In the genomic region with DNA sequence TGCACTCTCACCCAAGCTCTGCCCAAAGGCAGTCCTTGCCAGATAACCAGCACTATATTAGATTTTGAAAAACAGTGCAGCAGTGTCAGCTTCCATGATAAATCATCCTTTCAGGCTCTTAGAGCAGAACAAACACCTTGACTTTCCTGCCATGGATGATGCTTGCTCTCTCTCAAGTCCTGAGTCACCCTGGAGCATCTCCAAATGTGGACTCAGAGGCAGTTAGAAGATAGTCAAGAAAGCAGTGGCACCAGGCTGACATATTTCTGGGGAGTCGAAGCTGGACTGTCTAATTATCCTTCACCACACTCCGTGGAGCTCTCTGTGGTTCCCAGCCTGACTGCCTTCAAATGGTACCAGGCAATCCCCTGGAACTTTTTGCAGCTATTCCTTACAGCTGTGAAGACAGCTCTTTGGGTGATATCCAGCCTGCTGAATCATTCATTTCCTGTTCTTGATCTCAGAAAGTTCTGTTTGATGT, we compare ENCODE assay signal across 9 cellular contexts.
DNase-seq lines count a peak whose midpoint lies in the region; ATAC-seq lines count a peak whose summit lies in the region.
"Had no signal": no experiment of that assay in that cellular context is flagged by ENCODE, and none has a peak within 500 bp of the region (broad histone marks: within the 10 kb centered on the region; RNA-seq: fewer than 3 reads in every experiment).

No MANE protein-coding gene starts in this region.

- ATAC-seq in HG02973 (IDR thresholded peaks at IDR 0.05; ENCODE audit: unreplicated experiment) (no peak), HG03469 (IDR thresholded peaks at IDR 0.05; ENCODE audit: unreplicated experiment) (no peak)

- DNase-seq in HCEC 1CT (peak; percentile 85), astrocyte of the hippocampus (ENCODE audit: low read depth, low spot score) (peak; percentile 80), iris pigment epithelial cell (ENCODE audit: low read depth) (peak; percentile 94), stromal cell of bone marrow (ENCODE audit: low read depth) (peak; percentile 93), NCI-H1436 treated with DMSO at 0.1 percent for 48 hours (lab: John Stamatoyannopoulos, UW) (no peak)
- no peak for DNase-seq in stimulated activated naive CD4-positive, alpha-beta T cell (lab: John Stamatoyannopoulos, UW)
- DNase-seq: NK-92 treated with Interleukin-12 subunit alpha and Interleukin-12 subunit beta, amount 100 ng/mL, for 24 hours had no signal

Comparison
In these comparisons a context has a peak if more than half of its experiments do, and no peak if none do; other contexts are left out.
1. DNase-seq: peak in HCEC 1CT (single experiment), astrocyte of the hippocampus (single experiment), iris pigment epithelial cell (single experiment) and stromal cell of bone marrow (single experiment); none in NCI-H1436 treated with DMSO at 0.1 percent for 48 hours (single experiment) and stimulated activated naive CD4-positive, alpha-beta T cell (0 of 6).